ENCODE assay signal across 29 cellular contexts in genomic region chr9:81351166-81351565, GRCh38.
"Had no signal": no experiment of that assay in that cellular context is flagged by ENCODE, and none has a peak within 500 bp of the region (broad histone marks: within the 10 kb centered on the region; RNA-seq: fewer than 3 reads in every experiment).

No MANE protein-coding gene starts in this region.

- ATAC-seq: activated CD4-positive, alpha-beta T cell treated with anti-CD3 and anti-CD28 coated beads for 36 hours; activated CD4-positive, CD25-positive, alpha-beta regulatory T cell treated with anti-CD3 and anti-CD28 coated beads, Interleukin-2, amount 50 U/mL, for 24 hours; activated CD8-positive, alpha-beta memory T cell treated with anti-CD3 and anti-CD28 coated beads, Interleukin-2, amount 10 ng/mL, durations not matched to agents 7 days and 5 days; activated CD8-positive, alpha-beta T cell treated with anti-CD3 and anti-CD28 coated beads, Interleukin-2, amount 10 ng/mL, durations not matched to agents 7 days and 5 days; activated naive CD8-positive, alpha-beta T cell treated with anti-CD3 and anti-CD28 coated beads, Interleukin-2, amount 50 U/mL, for 24 hours; WTC11 had no signal

- FAIRE-seq: TTC549 had no signal

- DNase-seq: activated CD4-positive, alpha-beta memory T cell treated with anti-CD3 and anti-CD28 coated beads, Interleukin-2, amount 10 ng/mL, durations not matched to agents 7 days and 5 days; activated CD4-positive, alpha-beta T cell treated with anti-CD3 and anti-CD28 coated beads for 1 hour; activated CD4-positive, alpha-beta T cell treated with anti-CD3 and anti-CD28 coated beads for 36 hours; activated CD4-positive, alpha-beta T cell treated with anti-CD3 and anti-CD28 coated beads for 48 hours; activated CD4-positive, alpha-beta T cell treated with anti-CD3 and anti-CD28 coated beads, Interleukin-2, amount 10 ng/mL, durations not matched to agents 7 days and 5 days; activated CD4-positive, alpha-beta T cell treated with anti-CD3 and anti-CD28 coated beads, Interleukin-2, amount 50 U/mL, for 48 hours; activated CD4-positive, CD25-positive, alpha-beta regulatory T cell; activated CD8-positive, alpha-beta memory T cell treated with anti-CD3 and anti-CD28 coated beads for 24 hours; activated CD8-positive, alpha-beta memory T cell treated with anti-CD3 and anti-CD28 coated beads, Interleukin-2, amount 10 ng/mL, durations not matched to agents 7 days and 5 days; activated CD8-positive, alpha-beta memory T cell treated with anti-CD3 and anti-CD28 coated beads, Interleukin-2, amount 50 U/mL, for 48 hours; activated CD8-positive, alpha-beta T cell treated with anti-CD3 and anti-CD28 coated beads, Interleukin-2, amount 10 ng/mL, durations not matched to agents 7 days and 5 days; activated effector memory CD4-positive, alpha-beta T cell treated with Interleukin-2 at 50 U/mL for 16 hours; activated gamma-delta T cell; activated naive CD4-positive, alpha-beta T cell treated with anti-CD3 and anti-CD28 coated beads, Interleukin-2, amount 10 ng/mL, durations not matched to agents 7 days and 5 days; activated naive CD4-positive, alpha-beta T cell treated with Interleukin-2 at 50 U/mL for 16 hours; activated naive CD8-positive, alpha-beta T cell treated with anti-CD3 and anti-CD28 coated beads, Interleukin-2, amount 10 ng/mL, durations not matched to agents 7 days and 5 days; activated naive CD8-positive, alpha-beta T cell treated with anti-CD3 and anti-CD28 coated beads, Interleukin-2, amount 50 U/mL, for 24 hours; activated T-cell treated with anti-CD3 and anti-CD28 coated beads, Interleukin-2, amount 50 U/mL, for 24 hours; activated T-cell treated with anti-CD3 and anti-CD28 coated beads, Interleukin-2, amount 50 U/mL, for 48 hours; amygdala; anterior cingulate cortex; central memory CD4-positive, alpha-beta T cell; T-helper 2 cell; T-helper 9 cell; WERI-Rb-1 had no signal

- H3K4me1 ChIP-seq: ascending aorta had no signal

- H3K27ac ChIP-seq: ascending aorta, WERI-Rb-1 had no signal

- H3K4me3 ChIP-seq: ascending aorta had no signal

- H3K9me3 ChIP-seq: ascending aorta had no signal
